ENCODE assay signal across 9 cellular contexts in genomic region chr3:154904328-154904727, GRCh38.
DNase-seq lines count a peak whose midpoint lies in the region; ATAC-seq and TF ChIP-seq lines count a peak whose summit lies in the region.
"Had no signal": no experiment of that assay in that cellular context is flagged by ENCODE, and none has a peak within 500 bp of the region (broad histone marks: within the 10 kb centered on the region; RNA-seq: fewer than 3 reads in every experiment).

No MANE protein-coding gene starts in this region.

- H3K27ac ChIP-seq in gastroesophageal sphincter (no peak overlapping the region), WERI-Rb-1 (no peak overlapping the region)

- no peak for TF ChIP-seq POLR2A in gastroesophageal sphincter (IDR thresholded peaks at IDR 0.05)
- TF ChIP-seq POLR2A in GM18505 (IDR thresholded peaks at IDR 0.05; ENCODE audit: borderline replicate concordance, extremely low read depth, insufficient read depth, insufficient read length), result no peak

- no peak overlapping the region for H3K4me3 Mint-ChIP-seq in activated T-helper 1 cell treated with anti-CD3 and anti-CD28 coated beads, Interleukin-12 subunit alpha, Interleukin-12 subunit beta, Interleukin-2, Interleukin-4 antibody, amounts not matched to agents 30 ng/mL and 10 ng/mL and 1 ng/mL, durations not matched to agents 14 hours and 24 hours and 36 hours

- DNase-seq in A172 (ENCODE audit: low spot score) (peak; percentile 45), OCI-M1 (lab: John Stamatoyannopoulos, UW) (peak; percentile 29), COLO668 (lab: John Stamatoyannopoulos, UW; ENCODE audit: unreplicated experiment) (no peak), WERI-Rb-1 (no peak)
- no peak for DNase-seq in activated T-helper 1 cell treated with anti-CD3 and anti-CD28 coated beads, Interleukin-12 subunit alpha, Interleukin-12 subunit beta, Interleukin-2, Interleukin-4 antibody, amounts not matched to agents 30 ng/mL and 10 ng/mL and 1 ng/mL, durations not matched to agents 14 hours and 24 hours and 36 hours (ENCODE audit: low spot score)
- DNase-seq: aorta had no signal

- H3K9me3 ChIP-seq in gastroesophageal sphincter (no peaks in the 10 kb centered on the region), WERI-Rb-1 (ENCODE audit: severe bottlenecking) (no peaks in the 10 kb centered on the region)

- no peaks in the 10 kb centered on the region for H3K9me3 Mint-ChIP-seq in activated T-helper 1 cell treated with anti-CD3 and anti-CD28 coated beads, Interleukin-12 subunit alpha, Interleukin-12 subunit beta, Interleukin-2, Interleukin-4 antibody, amounts not matched to agents 30 ng/mL and 10 ng/mL and 1 ng/mL, durations not matched to agents 14 hours and 24 hours and 36 hours

- intact Hi-C loops in activated T-helper 1 cell treated with anti-CD3 and anti-CD28 coated beads, Interleukin-12 subunit alpha, Interleukin-12 subunit beta, Interleukin-2, Interleukin-4 antibody, amounts not matched to agents 30 ng/mL and 10 ng/mL and 1 ng/mL, durations not matched to agents 14 hours and 24 hours and 36 hours (cut with micrococcal nuclease), result no loop called here

- no peak overlapping the region for H3K4me3 ChIP-seq in gastroesophageal sphincter
- H3K4me3 ChIP-seq in WERI-Rb-1 (ENCODE audit: low read depth, low read length), result no peak overlapping the region

- H3K27me3 Mint-ChIP-seq in activated T-helper 1 cell treated with anti-CD3 and anti-CD28 coated beads, Interleukin-12 subunit alpha, Interleukin-12 subunit beta, Interleukin-2, Interleukin-4 antibody, amounts not matched to agents 30 ng/mL and 10 ng/mL and 1 ng/mL, durations not matched to agents 14 hours and 24 hours and 36 hours (ENCODE audit: insufficient read depth), result no peaks in the 10 kb centered on the region

- H3K36me3 ChIP-seq in gastroesophageal sphincter, result no peaks in the 10 kb centered on the region
- H3K36me3 ChIP-seq in WERI-Rb-1, result no peaks in the 10 kb centered on the region

- H3K4me1 Mint-ChIP-seq in activated T-helper 1 cell treated with anti-CD3 and anti-CD28 coated beads, Interleukin-12 subunit alpha, Interleukin-12 subunit beta, Interleukin-2, Interleukin-4 antibody, amounts not matched to agents 30 ng/mL and 10 ng/mL and 1 ng/mL, durations not matched to agents 14 hours and 24 hours and 36 hours (ENCODE audit: low read depth), result no peaks in the 10 kb centered on the region

- TF ChIP-seq EP300 in gastroesophageal sphincter (IDR thresholded peaks at IDR 0.05), result no peak

- ATAC-seq in gastroesophageal sphincter (no peak), GM18505 (IDR thresholded peaks at IDR 0.05; ENCODE audit: unreplicated experiment) (no peak)

- TF ChIP-seq CTCF in GM12874 (IDR thresholded peaks at IDR 0.05; ENCODE audit: insufficient read depth, low read depth, low read length) (peak; percentile 24; the same call in 1 of the 2 replicates), gastroesophageal sphincter (IDR thresholded peaks at IDR 0.05) (peak in 3 of 4 experiments; percentile 13 to 17 (median 13)), WERI-Rb-1 (IDR thresholded peaks at IDR 0.05; ENCODE audit: low read depth, low read length) (no peak)

- WGBS in gastroesophageal sphincter (ENCODE audit: low coverage in 1 of 2), 2 donors, result 59 to 71% methylated on average over 2 of the region's 2 CpGs

- no peaks in the 10 kb centered on the region for H3K36me3 Mint-ChIP-seq in activated T-helper 1 cell treated with anti-CD3 and anti-CD28 coated beads, Interleukin-12 subunit alpha, Interleukin-12 subunit beta, Interleukin-2, Interleukin-4 antibody, amounts not matched to agents 30 ng/mL and 10 ng/mL and 1 ng/mL, durations not matched to agents 14 hours and 24 hours and 36 hours (ENCODE audit: low read depth)

- H3K27me3 ChIP-seq in gastroesophageal sphincter (no peaks in the 10 kb centered on the region), WERI-Rb-1 (ENCODE audit: insufficient read depth, low read depth, severe bottlenecking) (no peaks in the 10 kb centered on the region)

- H3K27ac Mint-ChIP-seq in activated T-helper 1 cell treated with anti-CD3 and anti-CD28 coated beads, Interleukin-12 subunit alpha, Interleukin-12 subunit beta, Interleukin-2, Interleukin-4 antibody, amounts not matched to agents 30 ng/mL and 10 ng/mL and 1 ng/mL, durations not matched to agents 14 hours and 24 hours and 36 hours, result no peak overlapping the region

- H3K4me1 ChIP-seq in gastroesophageal sphincter, result peaks cover 0 to 2% (median 0%) of the 10 kb centered on the region in 3 donors

Comparison
In these comparisons a context has a peak if more than half of its experiments do, and no peak if none do; other contexts are left out.
1. DNase-seq: peak in A172 (single experiment) and OCI-M1 (single experiment); none in COLO668 (single experiment), WERI-Rb-1 (single experiment) and activated T-helper 1 cell treated with anti-CD3 and anti-CD28 coated beads, Interleukin-12 subunit alpha, Interleukin-12 subunit beta, Interleukin-2, Interleukin-4 antibody, amounts not matched to agents 30 ng/mL and 10 ng/mL and 1 ng/mL, durations not matched to agents 14 hours and 24 hours and 36 hours (single experiment).